Comparison of ENCODE assay signal across 14 cellular contexts in the genomic region with DNA sequence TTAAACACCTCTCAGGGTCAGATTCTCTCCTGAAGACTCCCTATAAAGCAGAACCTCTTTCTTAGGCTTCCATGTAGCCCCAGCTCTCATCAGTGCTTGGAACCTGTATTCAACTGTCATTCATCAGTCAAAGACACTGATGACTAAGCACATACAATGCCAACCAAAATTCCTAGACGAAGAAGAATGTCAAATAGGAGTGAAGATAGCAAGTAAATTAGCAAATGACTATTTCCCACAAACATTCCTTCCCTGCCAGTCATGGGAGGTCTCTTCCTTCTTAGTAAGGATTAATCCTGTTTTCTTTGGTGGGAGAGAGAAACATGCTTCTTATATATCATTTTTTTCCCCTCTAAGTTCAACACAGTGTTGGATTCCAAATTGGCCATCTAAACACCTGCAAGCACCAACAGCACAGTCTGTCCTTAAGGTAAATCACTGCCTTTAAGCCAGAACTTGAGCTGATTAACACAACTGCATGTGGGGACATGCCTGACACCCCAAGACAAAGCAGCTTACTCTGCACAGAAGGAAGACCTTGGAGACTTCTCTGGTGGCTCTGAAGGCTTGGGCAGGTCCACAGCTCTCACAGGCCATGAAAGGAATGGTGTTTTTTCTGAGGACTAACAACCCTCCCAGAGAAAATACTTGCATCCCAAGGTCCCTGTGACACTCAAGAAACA. TPM values are rescaled to one million over a fixed set of nuclear protein-coding genes. Genes with fewer than 3 reads are reported as not detected.
DNase-seq lines count a peak whose midpoint lies in the region; ATAC-seq and TF ChIP-seq lines count a peak whose summit lies in the region.
"Had no signal": no experiment of that assay in that cellular context is flagged by ENCODE, and none has a peak within 500 bp of the region (broad histone marks: within the 10 kb centered on the region; RNA-seq: fewer than 3 reads in every experiment).

No MANE protein-coding gene starts in this region.

- no peak overlapping the region for H3K27ac ChIP-seq in CD8-positive, alpha-beta memory T cell (ENCODE audit: low read depth, low read length)
- H3K27ac ChIP-seq: gastrocnemius medialis, upper lobe of right lung had no signal

- H3K36me3 Mint-ChIP-seq in CD8-positive, alpha-beta memory T cell = no peaks in the 10 kb centered on the region
- H3K36me3 Mint-ChIP-seq: activated CD8-positive, alpha-beta memory T cell treated with anti-CD3 and anti-CD28 coated beads, Interleukin-2, amount 10 ng/mL, durations not matched to agents 7 days and 5 days had no signal

- POLR2A ChIA-PET in CD8-positive, alpha-beta memory T cell (lab: Charles Lee) = no interaction called here

- no peaks in the 10 kb centered on the region for H3K4me1 Mint-ChIP-seq in CD8-positive, alpha-beta memory T cell
- H3K4me1 Mint-ChIP-seq: activated CD8-positive, alpha-beta memory T cell treated with anti-CD3 and anti-CD28 coated beads, Interleukin-2, amount 10 ng/mL, durations not matched to agents 7 days and 5 days had no signal

- H3K4me2 ChIP-seq in skeletal muscle satellite cell (ENCODE audit: low read length) = peak overlapping the region; percentile 53

- no peak for ATAC-seq in GM21423 (IDR thresholded peaks at IDR 0.05; ENCODE audit: unreplicated experiment)
- no peak for ATAC-seq in GM18505 (IDR thresholded peaks at IDR 0.05; ENCODE audit: unreplicated experiment)
- ATAC-seq: activated CD8-positive, alpha-beta memory T cell treated with anti-CD3 and anti-CD28 coated beads, Interleukin-2, amount 10 ng/mL, durations not matched to agents 7 days and 5 days; gastrocnemius medialis; right cardiac atrium; upper lobe of right lung had no signal

- H3K27ac Mint-ChIP-seq in CD8-positive, alpha-beta memory T cell = no peak overlapping the region
- H3K27ac Mint-ChIP-seq: activated CD8-positive, alpha-beta memory T cell treated with anti-CD3 and anti-CD28 coated beads, Interleukin-2, amount 10 ng/mL, durations not matched to agents 7 days and 5 days had no signal

- DNase-seq in HPDE6-E6E7 (ENCODE audit: extremely low spot score) = peak; percentile 51
- DNase-seq in SW480 (ENCODE audit: low spot score) = peak; percentile 68
- DNase-seq in fibroblast of pulmonary artery (ENCODE audit: low read depth) = peak; percentile 85
- DNase-seq in NCI-H510A treated with DMSO at 0.1 percent for 48 hours (lab: John Stamatoyannopoulos, UW) = no peak
- no peak for DNase-seq in CD8-positive, alpha-beta memory T cell
- DNase-seq: activated CD8-positive, alpha-beta memory T cell treated with anti-CD3 and anti-CD28 coated beads, Interleukin-2, amount 10 ng/mL, durations not matched to agents 7 days and 5 days; gastrocnemius medialis; NCI-H748 treated with DMSO at 0.1 percent for 48 hours; right cardiac atrium; T-helper 2 cell; upper lobe of right lung had no signal

- peaks cover 6% of the 10 kb centered on the region for H3K9me3 ChIP-seq in skeletal muscle satellite cell (replicated peaks; ENCODE audit: low read length)
- no peaks in the 10 kb centered on the region for H3K9me3 ChIP-seq in CD8-positive, alpha-beta memory T cell (ENCODE audit: low read length)
- H3K9me3 ChIP-seq: upper lobe of right lung had no signal

- H3K4me3 ChIP-seq in fibroblast of pulmonary artery (replicated peaks; ENCODE audit: low read depth, low read length) = no peak overlapping the region
- H3K4me3 ChIP-seq in skeletal muscle satellite cell (ENCODE audit: low read length) = no peak overlapping the region
- no peak overlapping the region for H3K4me3 ChIP-seq in CD8-positive, alpha-beta memory T cell (ENCODE audit: low read length)
- H3K4me3 ChIP-seq: gastrocnemius medialis, upper lobe of right lung had no signal

- H3K9me3 Mint-ChIP-seq in CD8-positive, alpha-beta memory T cell = peaks cover 4 to 26% (median 12%) of the 10 kb centered on the region in 5 donors

- no peak overlapping the region for H3K4me3 Mint-ChIP-seq in CD8-positive, alpha-beta memory T cell
- H3K4me3 Mint-ChIP-seq: activated CD8-positive, alpha-beta memory T cell treated with anti-CD3 and anti-CD28 coated beads, Interleukin-2, amount 10 ng/mL, durations not matched to agents 7 days and 5 days had no signal

- H3K9ac ChIP-seq in skeletal muscle satellite cell (ENCODE audit: low read depth, low read length) = peak overlapping the region; percentile 42

- peaks cover 2 to 20% of the 10 kb centered on the region in 2 donors for H3K27me3 Mint-ChIP-seq in CD8-positive, alpha-beta memory T cell

- CTCF ChIA-PET in CD8-positive, alpha-beta memory T cell (lab: Charles Lee) = no interaction called here

- TF ChIP-seq POLR2A in GM18505 (IDR thresholded peaks at IDR 0.05; ENCODE audit: borderline replicate concordance, extremely low read depth, insufficient read depth, insufficient read length) = no peak

- peaks cover 48% of the 10 kb centered on the region for H3K4me1 ChIP-seq in skeletal muscle satellite cell (ENCODE audit: control insufficient read depth, insufficient read depth, low read length)
- no peaks in the 10 kb centered on the region for H3K4me1 ChIP-seq in CD8-positive, alpha-beta memory T cell (ENCODE audit: insufficient read depth, low read length)
- H3K4me1 ChIP-seq: gastrocnemius medialis, upper lobe of right lung had no signal

- TF ChIP-seq CTCF in fibroblast of pulmonary artery (IDR thresholded peaks at IDR 0.05; ENCODE audit: low read length, missing control alignments) = no peak

- H3K36me3 ChIP-seq in skeletal muscle satellite cell (ENCODE audit: insufficient read depth, low read length) = no peaks in the 10 kb centered on the region
- H3K36me3 ChIP-seq in CD8-positive, alpha-beta memory T cell (ENCODE audit: insufficient read depth, low read length) = no peaks in the 10 kb centered on the region
- H3K36me3 ChIP-seq: gastrocnemius medialis, upper lobe of right lung had no signal

- H3K27me3 ChIP-seq in skeletal muscle satellite cell (ENCODE audit: control insufficient read depth, insufficient read depth, low read length) = no peaks in the 10 kb centered on the region
- H3K27me3 ChIP-seq in CD8-positive, alpha-beta memory T cell (ENCODE audit: insufficient read depth, low read length, poor library complexity, severe bottlenecking) = no peaks in the 10 kb centered on the region
- H3K27me3 ChIP-seq: gastrocnemius medialis, upper lobe of right lung had no signal

RNA-seq across cellular contexts. Expression of a gene that starts 47.5 kb away (rescaled TPM):
- 14.7 and 26.6 TPM in 2 replicates for total RNA-seq in skeletal muscle satellite cell (2012; rRNA removed)
- 1 to 10 TPM; 1.0 to 1.3 TPM for total RNA-seq in CD8-positive, alpha-beta memory T cell
- polyA plus RNA-seq in CD8-positive, alpha-beta memory T cell = not detected

Comparison
In these comparisons a context has a peak if more than half of its experiments do, and no peak if none do; other contexts are left out.
1. DNase-seq: peak in HPDE6-E6E7 (single experiment), SW480 (single experiment) and fibroblast of pulmonary artery (single experiment); none in NCI-H510A treated with DMSO at 0.1 percent for 48 hours (single experiment) and CD8-positive, alpha-beta memory T cell (0 of 5).